31 cellular contexts compared by ENCODE assay signal in genomic region chr1:163264256-163264655, GRCh38. TPM values are rescaled to one million over a fixed set of nuclear protein-coding genes. Genes with fewer than 3 reads are reported as not detected.
DNase-seq lines count a peak whose midpoint lies in the region; ATAC-seq, FAIRE-seq and TF ChIP-seq lines count a peak whose summit lies in the region.
"Had no signal": no experiment of that assay in that cellular context is flagged by ENCODE, and none has a peak within 500 bp of the region (broad histone marks: within the 10 kb centered on the region; RNA-seq: fewer than 3 reads in every experiment).

No MANE protein-coding gene starts in this region.

- no peaks in the 10 kb centered on the region for H3K27me3 Mint-ChIP-seq in activated naive CD4-positive, alpha-beta T cell treated with anti-CD3 and anti-CD28 coated beads, Interleukin-2, amount 10 ng/mL, durations not matched to agents 7 days and 5 days
- H3K27me3 Mint-ChIP-seq: activated CD4-positive, alpha-beta T cell treated with anti-CD3 and anti-CD28 coated beads, Interleukin-2, amount 10 ng/mL, durations not matched to agents 24 days and 14 days; activated T-cell treated with anti-CD3 and anti-CD28 coated beads, Interleukin-2, amount 50 U/mL, for 24 hours; naive thymus-derived CD4-positive, alpha-beta T cell; stimulated activated naive B cell treated with anti-CD40 and anti-IgM and Interleukin-4, amounts not matched to agents 10 μg/mL and 1 μg/mL and 100 μg/mL, for 72 hours had no signal

- no peaks in the 10 kb centered on the region for H3K9me3 Mint-ChIP-seq in activated naive CD4-positive, alpha-beta T cell treated with anti-CD3 and anti-CD28 coated beads, Interleukin-2, amount 10 ng/mL, durations not matched to agents 7 days and 5 days
- H3K9me3 Mint-ChIP-seq: activated T-cell treated with anti-CD3 and anti-CD28 coated beads, Interleukin-2, amount 50 U/mL, for 24 hours; stimulated activated naive B cell treated with anti-CD40 and anti-IgM and Interleukin-4, amounts not matched to agents 10 μg/mL and 1 μg/mL and 100 μg/mL, for 72 hours had no signal

- H3K27me3 ChIP-seq in bronchial epithelial cell (ENCODE audit: control insufficient read depth, insufficient read depth, low read length), result no peaks in the 10 kb centered on the region
- H3K27me3 ChIP-seq: dorsolateral prefrontal cortex, sigmoid colon, upper lobe of right lung had no signal

- no peak for FAIRE-seq in bronchial epithelial cell (lab: Jason Lieb, UNC)
- FAIRE-seq: keratinocyte had no signal

- CTCF ChIA-PET in activated naive CD4-positive, alpha-beta T cell treated with anti-CD3 and anti-CD28 coated beads, Interleukin-2, amount 10 ng/mL, durations not matched to agents 7 days and 5 days (lab: Charles Lee), result no interaction called here

- TF ChIP-seq CTCF in bronchial epithelial cell (IDR thresholded peaks at IDR 0.05; ENCODE audit: insufficient read depth, low read length, severe bottlenecking), result no peak

- H3K4me3 Mint-ChIP-seq in activated naive CD4-positive, alpha-beta T cell treated with anti-CD3 and anti-CD28 coated beads, Interleukin-2, amount 10 ng/mL, durations not matched to agents 7 days and 5 days, result no peak overlapping the region
- H3K4me3 Mint-ChIP-seq: activated CD4-positive, alpha-beta T cell treated with anti-CD3 and anti-CD28 coated beads, Interleukin-2, amount 10 ng/mL, durations not matched to agents 24 days and 14 days; activated T-cell treated with anti-CD3 and anti-CD28 coated beads, Interleukin-2, amount 50 U/mL, for 24 hours; mesothelial cell of epicardium; naive thymus-derived CD4-positive, alpha-beta T cell; stimulated activated naive B cell treated with anti-CD40 and anti-IgM and Interleukin-4, amounts not matched to agents 10 μg/mL and 1 μg/mL and 100 μg/mL, for 72 hours had no signal

- no peak overlapping the region for H3K27ac Mint-ChIP-seq in activated naive CD4-positive, alpha-beta T cell treated with anti-CD3 and anti-CD28 coated beads, Interleukin-2, amount 10 ng/mL, durations not matched to agents 7 days and 5 days
- H3K27ac Mint-ChIP-seq: activated CD4-positive, alpha-beta T cell treated with anti-CD3 and anti-CD28 coated beads, Interleukin-2, amount 10 ng/mL, durations not matched to agents 24 days and 14 days; activated T-cell treated with anti-CD3 and anti-CD28 coated beads, Interleukin-2, amount 50 U/mL, for 24 hours; naive thymus-derived CD4-positive, alpha-beta T cell; stimulated activated naive B cell treated with anti-CD40 and anti-IgM and Interleukin-4, amounts not matched to agents 10 μg/mL and 1 μg/mL and 100 μg/mL, for 72 hours had no signal

- peaks cover 2% of the 10 kb centered on the region for H3K36me3 Mint-ChIP-seq in activated naive CD4-positive, alpha-beta T cell treated with anti-CD3 and anti-CD28 coated beads, Interleukin-2, amount 10 ng/mL, durations not matched to agents 7 days and 5 days

- no peak overlapping the region for H3K4me3 ChIP-seq in bronchial epithelial cell (ENCODE audit: low read depth, low read length)
- H3K4me3 ChIP-seq: dorsolateral prefrontal cortex, HAP-1, PC-9, psoas muscle, sigmoid colon, upper lobe of right lung had no signal

- H3K4me1 Mint-ChIP-seq in activated naive CD4-positive, alpha-beta T cell treated with anti-CD3 and anti-CD28 coated beads, Interleukin-2, amount 10 ng/mL, durations not matched to agents 7 days and 5 days, result no peaks in the 10 kb centered on the region

- DNase-seq in bronchial epithelial cell (ENCODE audit: low read depth), result peak; percentile 8
- no peak for DNase-seq in mucosa of gallbladder (ENCODE audit: low spot score)
- no peak for DNase-seq in GM19238 (ENCODE audit: insufficient read length, low spot score)
- DNase-seq in activated naive CD4-positive, alpha-beta T cell treated with anti-CD3 and anti-CD28 coated beads, Interleukin-2, amount 10 ng/mL, durations not matched to agents 7 days and 5 days, result no peak
- DNase-seq: ACHN; activated CD4-positive, alpha-beta T cell treated with anti-CD3 and anti-CD28 coated beads, Interleukin-2, amount 10 ng/mL, durations not matched to agents 24 days and 14 days; activated gamma-delta T cell; activated T-cell treated with anti-CD3 and anti-CD28 coated beads, Interleukin-2, amount 50 U/mL, for 24 hours; DMS153; dorsolateral prefrontal cortex; Karpas-422; left ventricle myocardium superior; naive thymus-derived CD4-positive, alpha-beta T cell; NCI-H146; NCI-H510A treated with DMSO at 0.1 percent for 48 hours; NK-92 treated with Interleukin-12 subunit alpha and Interleukin-12 subunit beta, amount 100 ng/mL, for 24 hours; PC-9; psoas muscle; SHP77; sigmoid colon; stimulated activated naive B cell treated with anti-CD40 and anti-IgM and Interleukin-4, amounts not matched to agents 10 μg/mL and 1 μg/mL and 100 μg/mL, for 72 hours; T1000; upper lobe of right lung; WERI-Rb-1 had no signal

- peak; percentile 23 for ATAC-seq in GM18868 (IDR thresholded peaks at IDR 0.05; ENCODE audit: unreplicated experiment)
- peak; percentile 33 for ATAC-seq in HG02623 (IDR thresholded peaks at IDR 0.05; ENCODE audit: unreplicated experiment)
- peak; percentile 31 for ATAC-seq in HG03457 (IDR thresholded peaks at IDR 0.05; ENCODE audit: unreplicated experiment)
- no peak for ATAC-seq in HG03565 (IDR thresholded peaks at IDR 0.05; ENCODE audit: unreplicated experiment)
- ATAC-seq: left ventricle myocardium superior; naive thymus-derived CD4-positive, alpha-beta T cell; psoas muscle; stimulated activated naive B cell treated with anti-CD40 and anti-IgM and Interleukin-4, amounts not matched to agents 10 μg/mL and 1 μg/mL and 100 μg/mL, for 72 hours; upper lobe of right lung had no signal

- H3K36me3 ChIP-seq in bronchial epithelial cell (ENCODE audit: control insufficient read depth, insufficient read depth, low read length), result no peaks in the 10 kb centered on the region
- H3K36me3 ChIP-seq: HAP-1, sigmoid colon, upper lobe of right lung, WERI-Rb-1 had no signal

RNA-seq across cellular contexts. Expression of gene NUF2, which starts 57.5 kb away (rescaled TPM):
- 0.79 and 1.0 TPM in 2 replicates for total RNA-seq in bronchial epithelial cell
- 0.52 TPM for total RNA-seq in mucosa of gallbladder
